Comparison of ENCODE assay signal across 16 cellular contexts in the genomic region with DNA sequence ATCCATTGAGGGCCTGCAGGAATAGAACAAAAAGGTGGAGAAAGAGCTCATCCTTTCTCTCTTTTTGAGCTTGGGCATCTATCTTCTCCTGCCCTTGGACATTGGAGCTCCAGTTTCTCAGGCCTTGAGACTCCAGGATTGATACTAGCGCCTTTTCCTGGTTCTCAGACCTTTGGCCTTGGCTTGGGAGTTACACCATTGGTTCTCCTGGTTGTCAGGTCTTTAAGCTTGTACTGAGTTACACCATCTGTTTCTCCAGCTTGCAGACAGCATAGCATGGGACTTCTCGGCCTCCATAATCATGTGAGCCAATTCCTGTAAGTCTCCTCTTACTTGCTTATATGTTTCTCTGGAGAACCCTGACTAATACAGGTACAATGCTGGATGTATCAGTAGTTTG.
DNase-seq lines count a peak whose midpoint lies in the region; ATAC-seq, FAIRE-seq and TF ChIP-seq lines count a peak whose summit lies in the region.
"Had no signal": no experiment of that assay in that cellular context is flagged by ENCODE, and none has a peak within 500 bp of the region (broad histone marks: within the 10 kb centered on the region; RNA-seq: fewer than 3 reads in every experiment).

No MANE protein-coding gene starts in this region.

- no peak overlapping the region for H2BK120ac ChIP-seq in mesenchymal stem cell (ENCODE audit: low read depth, low read length)

- no peak overlapping the region for H4K91ac ChIP-seq in mesenchymal stem cell (ENCODE audit: low read length)

- H3K4me2 ChIP-seq in mesenchymal stem cell (ENCODE audit: low read length, poor library complexity, severe bottlenecking) = no peak overlapping the region
- H3K4me2 ChIP-seq: BLaER1 treated with 17β-estradiol and CSF1 and Interleukin-3, amounts not matched to agents 10 nM and 100 nM had no signal

- no peak overlapping the region for H3K9ac ChIP-seq in mesenchymal stem cell (ENCODE audit: low read length)
- H3K9ac ChIP-seq: BLaER1 treated with 17β-estradiol and CSF1 and Interleukin-3, amounts not matched to agents 10 nM and 100 nM had no signal

- H3K18ac ChIP-seq in mesenchymal stem cell (ENCODE audit: low read depth in 1 of 2, low read length in 2 of 2) = no peak overlapping the region

- no peak overlapping the region for H3K4me3 ChIP-seq in bronchial epithelial cell (ENCODE audit: low read depth, low read length)
- H3K4me3 ChIP-seq in mesenchymal stem cell (ENCODE audit: insufficient read depth in 1 of 2, low read depth in 1 of 2, low read length in 2 of 2) = no peak overlapping the region
- H3K4me3 ChIP-seq: BLaER1 treated with 17β-estradiol and CSF1 and Interleukin-3, amounts not matched to agents 10 nM and 100 nM had no signal

- no peak for ATAC-seq in HG03159 (IDR thresholded peaks at IDR 0.05; ENCODE audit: unreplicated experiment)

- no peaks in the 10 kb centered on the region for H3K4me1 ChIP-seq in mesenchymal stem cell (ENCODE audit: control insufficient read depth, insufficient read depth, low read depth, low read length)
- H3K4me1 ChIP-seq: BLaER1 treated with 17β-estradiol and CSF1 and Interleukin-3, amounts not matched to agents 10 nM and 100 nM had no signal

- peaks cover 6% of the 10 kb centered on the region for H3K9me3 ChIP-seq in mesenchymal stem cell (ENCODE audit: control insufficient read depth, low read length)

- no peak overlapping the region for H4K8ac ChIP-seq in mesenchymal stem cell (ENCODE audit: low read length)

- H3K36me3 ChIP-seq in bronchial epithelial cell (ENCODE audit: control insufficient read depth, insufficient read depth, low read length) (no peaks in the 10 kb centered on the region), mesenchymal stem cell (ENCODE audit: control insufficient read depth in 1 of 2, insufficient read depth in 2 of 2, low read depth in 1 of 2, low read length in 2 of 2) (peaks cover 0 to 7% of the 10 kb centered on the region in 2 experiments)

- H2AK5ac ChIP-seq in mesenchymal stem cell (ENCODE audit: low read length, severe bottlenecking) = no peak overlapping the region

- FAIRE-seq in bronchial epithelial cell (lab: Jason Lieb, UNC) (peak; percentile 64), urothelium cell line (lab: Jason Lieb, UNC) (peak; percentile 98)
- FAIRE-seq: G401.6, GM12891 had no signal

- no peak overlapping the region for H3K14ac ChIP-seq in mesenchymal stem cell (ENCODE audit: low read length in 2 of 2)

- WGBS in mesenchymal stem cell = 84% methylated on average over 1 of the region's 2 CpGs

- H2BK5ac ChIP-seq in mesenchymal stem cell (ENCODE audit: low read depth, low read length, poor library complexity, severe bottlenecking) = no peak overlapping the region

- in situ Hi-C loops in G401 (cut with HindIII; ENCODE audit: low sequenced_read_pairs) = no loop called here

- no peak overlapping the region for H3K4ac ChIP-seq in mesenchymal stem cell (ENCODE audit: low read depth in 1 of 2, low read length in 2 of 2)

- H3K27me3 ChIP-seq in bronchial epithelial cell (ENCODE audit: control insufficient read depth, insufficient read depth, low read length) (no peaks in the 10 kb centered on the region), mesenchymal stem cell (ENCODE audit: control insufficient read depth in 1 of 2, insufficient read depth in 1 of 2, low read length in 2 of 2) (no peaks in the 10 kb centered on the region)
- H3K27me3 ChIP-seq: BLaER1 treated with 17β-estradiol and CSF1 and Interleukin-3, amounts not matched to agents 10 nM and 100 nM had no signal

- no peak for TF ChIP-seq CTCF in bronchial epithelial cell (IDR thresholded peaks at IDR 0.05; ENCODE audit: insufficient read depth, low read length, severe bottlenecking)

- H3K27ac ChIP-seq in mesenchymal stem cell (ENCODE audit: low read length, poor library complexity, severe bottlenecking) = no peak overlapping the region
- H3K27ac ChIP-seq: BLaER1 treated with 17β-estradiol and CSF1 and Interleukin-3, amounts not matched to agents 10 nM and 100 nM had no signal

- DNase-seq in NCI-H82 (lab: John Stamatoyannopoulos, UW) (peak; percentile 14), NCI-H82 treated with DMSO at 0.1 percent for 48 hours (lab: John Stamatoyannopoulos, UW; ENCODE audit: unreplicated experiment) (no peak), bronchial epithelial cell (ENCODE audit: low read depth) (no peak), mesenchymal stem cell (peak; percentile 1), urothelium cell line (ENCODE audit: low spot score) (no peak), G401 (ENCODE audit: low spot score) (no peak)
- DNase-seq: 8988T; AML-193; CD4-positive, CD25-positive, alpha-beta regulatory T cell; DMS79; GOT3; H9 had no signal

- H2AFZ ChIP-seq in mesenchymal stem cell (ENCODE audit: low read depth, low read length) = no peak overlapping the region

- H3K23ac ChIP-seq in mesenchymal stem cell (ENCODE audit: low read length in 2 of 2) = no peak overlapping the region

- no peak overlapping the region for H2BK12ac ChIP-seq in mesenchymal stem cell (ENCODE audit: low read length in 2 of 2)

- H3K79me1 ChIP-seq in mesenchymal stem cell (replicated peaks; ENCODE audit: low read length, poor library complexity, severe bottlenecking) = no peaks in the 10 kb centered on the region

- no peak overlapping the region for H2BK15ac ChIP-seq in mesenchymal stem cell (ENCODE audit: low read depth, poor library complexity, severe bottlenecking)

Comparison
In these comparisons a context has a peak if more than half of its experiments do, and no peak if none do; other contexts are left out.
1. DNase-seq: peak in NCI-H82 (single experiment) and mesenchymal stem cell (single experiment); none in NCI-H82 treated with DMSO at 0.1 percent for 48 hours (single experiment), bronchial epithelial cell (single experiment), urothelium cell line (single experiment) and G401 (single experiment).